ENCODE assay signal across 9 cellular contexts in the genomic region with DNA sequence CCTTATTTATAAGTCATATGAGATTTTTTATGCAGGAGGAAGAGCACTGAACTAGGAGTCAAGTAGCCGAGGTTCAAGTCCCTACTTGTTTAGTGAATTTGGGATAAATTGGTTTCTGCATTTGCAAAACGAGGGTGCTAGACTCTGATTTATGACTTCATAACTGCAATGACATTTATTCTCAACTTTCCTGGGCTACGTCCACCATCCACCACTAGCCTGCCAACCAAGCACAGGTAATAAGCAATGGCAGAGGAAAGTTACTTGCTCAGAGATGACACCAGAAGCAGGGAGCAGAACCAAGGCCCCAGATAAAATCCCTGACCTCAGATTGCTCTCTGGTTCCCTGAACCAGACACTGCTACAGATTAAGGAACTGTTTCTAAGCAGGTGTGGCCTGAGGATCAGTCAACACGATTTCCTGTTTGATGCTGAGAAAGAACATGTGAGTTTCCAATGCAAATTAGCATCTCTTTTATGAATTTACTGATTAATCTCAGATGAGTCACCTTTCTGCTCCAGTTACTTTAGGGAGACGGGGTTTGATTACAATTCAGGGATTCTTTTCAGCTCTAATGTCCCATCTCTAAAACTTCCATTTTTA. TPM values are rescaled to one million over a fixed set of nuclear protein-coding genes. Genes with fewer than 3 reads are reported as not detected.
DNase-seq lines count a peak whose midpoint lies in the region; ATAC-seq and TF ChIP-seq lines count a peak whose summit lies in the region.
"Had no signal": no experiment of that assay in that cellular context is flagged by ENCODE, and none has a peak within 500 bp of the region (broad histone marks: within the 10 kb centered on the region; RNA-seq: fewer than 3 reads in every experiment).

No MANE protein-coding gene starts in this region.

- TF ChIP-seq EP300 in transverse colon (IDR thresholded peaks at IDR 0.05; ENCODE audit: low read depth) = no peak

- intact Hi-C loops in left ventricle myocardium inferior (cut with micrococcal nuclease) (no loop called here), left ventricle myocardium superior (cut with micrococcal nuclease) (no loop called here), transverse colon (cut with DNase I; ENCODE audit: low total_unique reads) (no loop called here)

- ATAC-seq in left ventricle myocardium superior (no peak), HG02981 (IDR thresholded peaks at IDR 0.05; ENCODE audit: unreplicated experiment) (peak; percentile 69), SK-N-SH treated with all-trans-retinoic acid at 6 μM for 48 hours (peak; percentile 50)

- H3K9me3 ChIP-seq in left ventricle myocardium inferior (replicated peaks) (no peaks in the 10 kb centered on the region), transverse colon (no peaks in the 10 kb centered on the region), MG63 (no peaks in the 10 kb centered on the region)

- no peaks in the 10 kb centered on the region for H3K27me3 ChIP-seq in left ventricle myocardium inferior (ENCODE audit: low read depth)
- no peaks in the 10 kb centered on the region for H3K27me3 ChIP-seq in transverse colon
- no peaks in the 10 kb centered on the region for H3K27me3 ChIP-seq in MG63

- TF ChIP-seq CTCF in left ventricle myocardium inferior (IDR thresholded peaks at IDR 0.05; ENCODE audit: borderline replicate concordance) = no peak
- TF ChIP-seq CTCF in transverse colon (IDR thresholded peaks at IDR 0.05) = no peak

- no peak overlapping the region for H3K4me3 ChIP-seq in left ventricle myocardium inferior
- H3K4me3 ChIP-seq in transverse colon = no peak overlapping the region
- no peak overlapping the region for H3K4me3 ChIP-seq in MG63

- DNase-seq in left ventricle myocardium inferior (no peak), left ventricle myocardium superior (no peak), transverse colon (peak; percentile 21), MG63 (no peak), HK-2 (ENCODE audit: unreplicated experiment) (no peak), RKO (ENCODE audit: low spot score) (no peak)
- DNase-seq: Right ventricle myocardium superior had no signal

- in situ Hi-C loops in transverse colon (cut with MboI; ENCODE audit: low pct_ligation_motif_present in 1 of 4, low pct_unique_long_range_greater_than_20kb in 1 of 4, low sequenced_read_pairs in 3 of 4) = no loop called here

- H3K4me1 ChIP-seq in left ventricle myocardium inferior (peaks cover 100% of the 10 kb centered on the region), transverse colon (peaks cover 26 to 41% (median 37%) of the 10 kb centered on the region in 4 donors)

- 16 to 21% methylated on average over 4 to 5 of the region's 5 CpGs for WGBS in transverse colon (ENCODE audit: low coverage in 1 of 2), 2 donors

- peaks cover 33% of the 10 kb centered on the region for H3K36me3 ChIP-seq in left ventricle myocardium inferior
- peaks cover 0 to 9% (median 0%) of the 10 kb centered on the region in 4 donors for H3K36me3 ChIP-seq in transverse colon
- peaks cover 33% of the 10 kb centered on the region for H3K36me3 ChIP-seq in MG63

- peak overlapping the region; percentile 82 for H3K27ac ChIP-seq in left ventricle myocardium inferior (replicated peaks)
- peak overlapping the region; percentile 13 to 51 (median 27) for H3K27ac ChIP-seq in transverse colon

- no peak for TF ChIP-seq POLR2A in transverse colon (IDR thresholded peaks at IDR 0.05)

TF ChIP-seq in SK-N-SH treated with all-trans-retinoic acid at 6 μM for 48 hours, 23 proteins besides CTCF, POLR2A, EP300 and RAD21:
- no peak for TF ChIP-seq ESRRG (CRISPR knock-in tag; IDR thresholded peaks at IDR 0.05)
- TF ChIP-seq TOX (CRISPR knock-in tag; IDR thresholded peaks at IDR 0.05; ENCODE audit: borderline replicate concordance) = no peak
- TF ChIP-seq ZFP30 (CRISPR knock-in tag; IDR thresholded peaks at IDR 0.05) = no peak
- TF ChIP-seq, protein P1, sequence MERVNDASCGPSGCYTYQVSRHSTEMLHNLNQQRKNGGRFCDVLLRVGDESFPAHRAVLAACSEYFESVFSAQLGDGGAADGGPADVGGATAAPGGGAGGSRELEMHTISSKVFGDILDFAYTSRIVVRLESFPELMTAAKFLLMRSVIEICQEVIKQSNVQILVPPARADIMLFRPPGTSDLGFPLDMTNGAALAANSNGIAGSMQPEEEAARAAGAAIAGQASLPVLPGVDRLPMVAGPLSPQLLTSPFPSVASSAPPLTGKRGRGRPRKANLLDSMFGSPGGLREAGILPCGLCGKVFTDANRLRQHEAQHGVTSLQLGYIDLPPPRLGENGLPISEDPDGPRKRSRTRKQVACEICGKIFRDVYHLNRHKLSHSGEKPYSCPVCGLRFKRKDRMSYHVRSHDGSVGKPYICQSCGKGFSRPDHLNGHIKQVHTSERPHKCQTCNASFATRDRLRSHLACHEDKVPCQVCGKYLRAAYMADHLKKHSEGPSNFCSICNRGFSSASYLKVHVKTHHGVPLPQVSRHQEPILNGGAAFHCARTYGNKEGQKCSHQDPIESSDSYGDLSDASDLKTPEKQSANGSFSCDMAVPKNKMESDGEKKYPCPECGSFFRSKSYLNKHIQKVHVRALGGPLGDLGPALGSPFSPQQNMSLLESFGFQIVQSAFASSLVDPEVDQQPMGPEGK (CRISPR knock-in tag; IDR thresholded peaks at IDR 0.05; ENCODE audit: borderline replicate concordance) = no peak
- TF ChIP-seq SNAI2 (CRISPR knock-in tag; IDR thresholded peaks at IDR 0.05) = no peak
- TF ChIP-seq ZNF70 (CRISPR knock-in tag; IDR thresholded peaks at IDR 0.05) = no peak

RNA-seq across cellular contexts. Expression of a gene that starts 52.7 kb away (rescaled TPM):
- total RNA-seq in left ventricle myocardium inferior (101 TPM), left ventricle myocardium superior (140 TPM), transverse colon (10 to 100 TPM; 51.2 to 75.1 (median 63.3) TPM)
- total RNA-seq in MG63 (2014; rRNA removed; shearing (Covaris generic); ENCODE audit: low replicate concordance) = 24.3 and 25.7 TPM in 2 replicates
